Comparison of ENCODE assay signal across 24 cellular contexts in the genomic region with DNA sequence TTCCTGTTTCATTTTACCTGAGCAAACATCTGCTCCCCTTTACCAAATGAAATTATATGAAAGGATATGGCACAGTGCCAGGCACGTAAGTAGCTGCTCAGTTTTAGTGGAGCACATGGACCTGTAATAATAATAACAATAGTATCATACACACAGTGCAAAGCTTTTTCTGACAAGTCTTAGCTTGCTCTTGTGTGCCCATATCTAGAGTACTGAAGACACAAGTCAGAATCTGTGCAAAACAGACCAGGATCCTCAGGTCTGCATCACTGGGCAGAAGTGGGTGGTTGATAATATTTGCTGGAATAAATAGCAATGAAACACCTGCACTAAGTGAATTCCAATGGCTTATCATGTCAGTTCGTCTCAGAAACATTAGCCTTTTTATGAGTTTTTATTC.
"Had no signal": no experiment of that assay in that cellular context is flagged by ENCODE, and none has a peak within 500 bp of the region (broad histone marks: within the 10 kb centered on the region; RNA-seq: fewer than 3 reads in every experiment).

No MANE protein-coding gene starts in this region.

- FAIRE-seq: colon, frontal cortex had no signal

- H3K36me3 ChIP-seq: esophagus squamous epithelium, lower lobe of right lung, ovary, sigmoid colon, tibial artery had no signal

- H3K4me1 ChIP-seq: psoas muscle, testis had no signal

- H3K27ac ChIP-seq: dorsolateral prefrontal cortex, esophagus squamous epithelium, lower lobe of right lung, ovary, psoas muscle, sigmoid colon, testis, tibial artery had no signal

- H3K4me3 ChIP-seq: dorsolateral prefrontal cortex, esophagus squamous epithelium, lower lobe of right lung, ovary, psoas muscle, sigmoid colon, testis, tibial artery had no signal

- ATAC-seq: left ventricle myocardium superior; lower lobe of right lung; natural killer cell; psoas muscle; right cardiac atrium; stimulated activated memory B cell treated with anti-CD40 and anti-IgM and Interleukin-4, amounts not matched to agents 10 μg/mL and 1 μg/mL and 100 μg/mL, for 72 hours; stimulated activated naive CD8-positive, alpha-beta T cell treated with anti-CD3 and anti-CD28 coated beads, Interleukin-15, Interleukin-2, amounts not matched to agents 100 U/mL and 50 U/mL, for 24 hours had no signal

- H3K27me3 ChIP-seq: esophagus squamous epithelium, ovary, sigmoid colon, testis, tibial artery had no signal

- DNase-seq: dorsolateral prefrontal cortex; effector CD4-positive, alpha-beta T cell; esophagus squamous epithelium; hypothalamus; immature natural killer cell; islet precursor cell; left ventricle myocardium superior; lower lobe of right lung; natural killer cell; occipital lobe; ovary; posterior cingulate gyrus; psoas muscle; right cardiac atrium; sigmoid colon; stimulated activated CD4-positive, alpha-beta T cell treated with anti-CD3 and anti-CD28 coated beads, Interleukin-2, amount 100 ng/mL, for 24 hours; stimulated activated CD4-positive, alpha-beta T cell treated with anti-CD3 and anti-CD28 coated beads, Interleukin-4, amount 100 ng/mL, for 24 hours; stimulated activated naive CD8-positive, alpha-beta T cell treated with anti-CD3 and anti-CD28 coated beads, Interleukin-15, Interleukin-2, amounts not matched to agents 100 U/mL and 50 U/mL, for 24 hours; substantia nigra; testis; tibial artery had no signal

- H3K9me3 ChIP-seq: esophagus squamous epithelium, lower lobe of right lung, ovary, psoas muscle, sigmoid colon, testis, tibial artery had no signal
